In genomic region chr1:33349081-33349759, GRCh38 we compare ENCODE assay signal across 9 cellular contexts. TPM values are rescaled to one million over a fixed set of nuclear protein-coding genes. Genes with fewer than 3 reads are reported as not detected.
DNase-seq lines count a peak whose midpoint lies in the region; ATAC-seq and TF ChIP-seq lines count a peak whose summit lies in the region.
"Had no signal": no experiment of that assay in that cellular context is flagged by ENCODE, and none has a peak within 500 bp of the region (broad histone marks: within the 10 kb centered on the region; RNA-seq: fewer than 3 reads in every experiment).

No MANE protein-coding gene starts in this region.

- H3K4me3 ChIP-seq in AG10803 (ENCODE audit: low read length): peak overlapping the region; percentile 66
- H3K4me3 ChIP-seq in astrocyte of the cerebellum (ENCODE audit: low read depth, low read length): peak overlapping the region; percentile 75
- H3K4me3 ChIP-seq in iPS-20b (ENCODE audit: low read length): peak overlapping the region; percentile 80

- H3K4me1 ChIP-seq in iPS-20b (ENCODE audit: insufficient read depth, low read length): peaks cover 32% of the 10 kb centered on the region; the same call in 1 of the 2 replicates

- no peaks in the 10 kb centered on the region for H3K9me3 ChIP-seq in iPS-20b (ENCODE audit: insufficient read depth, low read depth, low read length)

- no peak overlapping the region for H3K27ac ChIP-seq in iPS-20b (ENCODE audit: low read length)

- no peaks in the 10 kb centered on the region for H3K36me3 ChIP-seq in iPS-20b (ENCODE audit: insufficient read depth, low read depth, low read length)

- peak overlapping the region; percentile 54; the same call in 1 of the 2 replicates for H3K9ac ChIP-seq in iPS-20b (ENCODE audit: low read depth, low read length)

- DNase-seq in AG10803 (ENCODE audit: low read depth): peak; percentile 27
- DNase-seq in T follicular helper cell (ENCODE audit: low read depth): peak; percentile 26
- no peak for DNase-seq in astrocyte of the cerebellum (ENCODE audit: low read depth)
- DNase-seq in stimulated activated CD4-positive, alpha-beta T cell treated with anti-CD3 and anti-CD28 coated beads, Interleukin-12 subunit alpha, Interleukin-12 subunit beta, amount 100 ng/mL, for 48 hours (ENCODE audit: low read depth in 2 of 3, low spot score in 1 of 3): peak; percentile 25 to 45 (median 28)
- no peak for DNase-seq in H4 (ENCODE audit: low spot score)

- H3K27me3 ChIP-seq in iPS-20b (ENCODE audit: insufficient read depth, low read length): peaks cover 95% of the 10 kb centered on the region

- in situ Hi-C loops in astrocyte of the cerebellum (cut with HindIII; ENCODE audit: low sequenced_read_pairs): no loop called here

- peak; percentile 22 for ATAC-seq in GM19025 (IDR thresholded peaks at IDR 0.05; ENCODE audit: low read depth, unreplicated experiment)
- peak; percentile 31 for ATAC-seq in HG03175 (IDR thresholded peaks at IDR 0.05; ENCODE audit: unreplicated experiment)

- TF ChIP-seq CTCF in AG10803 (conservative IDR thresholded peaks at IDR 0.05; ENCODE audit: low read length) (no peak), astrocyte of the cerebellum (IDR thresholded peaks at IDR 0.05; ENCODE audit: low read depth, low read length, missing control alignments) (no peak)

RNA-seq across cellular contexts. Expression of gene A3GALT2, which starts 28.3 kb away (rescaled TPM):
- total RNA-seq in H4 (2014; rRNA removed; shearing (Covaris generic)): not detected in 2 replicates
- total RNA-seq: LHCN-M2 had no signal

Comparison
In these comparisons a context has a peak if more than half of its experiments do, and no peak if none do; other contexts are left out.
1. DNase-seq: peak in AG10803 (single experiment), T follicular helper cell (single experiment) and stimulated activated CD4-positive, alpha-beta T cell treated with anti-CD3 and anti-CD28 coated beads, Interleukin-12 subunit alpha, Interleukin-12 subunit beta, amount 100 ng/mL, for 48 hours (3 of 3); none in astrocyte of the cerebellum (single experiment) and H4 (single experiment).
2. Peak in every context shown above with its lines, with median percentiles within 50 percentile points of each other: H3K4me3 ChIP-seq.